Comparison of ENCODE assay signal across 8 cellular contexts in the genomic region with DNA sequence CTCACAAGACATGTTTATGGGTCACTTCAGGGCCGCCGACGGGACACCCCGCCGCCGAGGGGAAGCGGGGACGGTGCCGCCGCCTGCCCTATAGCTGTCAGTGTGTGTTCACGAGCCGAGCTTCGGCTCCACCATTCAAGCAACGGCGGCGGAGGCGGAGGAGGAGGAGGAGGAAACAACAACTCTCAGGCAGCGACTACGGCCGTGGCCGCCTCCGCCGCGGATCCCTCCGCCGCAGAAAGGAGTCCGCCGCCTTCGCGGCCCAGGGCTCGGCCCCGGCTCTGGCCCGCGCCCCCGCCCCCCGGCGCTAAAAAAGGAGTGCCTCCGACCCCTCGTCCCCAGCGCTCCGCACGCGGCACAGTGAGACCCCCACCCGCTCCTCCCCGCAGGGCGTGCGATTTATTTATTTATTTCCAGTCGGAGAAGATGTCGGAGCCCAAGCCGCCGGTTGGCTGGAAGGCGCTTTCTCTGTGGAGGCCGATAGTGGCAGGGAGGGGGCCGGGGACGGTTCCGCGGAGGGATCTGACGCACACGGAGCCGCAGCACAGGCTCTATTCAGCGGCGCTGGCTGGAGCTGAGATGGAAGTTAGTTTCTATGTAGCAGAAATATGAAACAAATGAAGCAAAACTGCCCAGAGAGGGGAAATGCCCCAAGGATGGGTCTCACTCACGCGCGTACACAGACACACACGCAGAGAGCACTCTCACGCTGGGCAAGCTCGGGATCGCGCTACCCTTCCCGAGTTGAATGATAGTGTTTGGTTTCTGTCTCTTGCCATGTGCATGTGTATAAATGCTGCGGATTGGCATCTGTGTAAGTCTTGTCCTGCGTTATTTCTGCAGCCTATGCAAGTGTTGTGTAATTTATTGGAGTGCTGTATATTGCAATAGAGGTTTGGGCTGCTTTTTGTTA. TPM values are rescaled to one million over a fixed set of nuclear protein-coding genes. Genes with fewer than 3 reads are reported as not detected.
DNase-seq lines count a peak whose midpoint lies in the region; ATAC-seq and TF ChIP-seq lines count a peak whose summit lies in the region.

Gene PHIP (minus strand): TSS at position 198 of the 913 bp plus-strand sequence. CDS start 186 bp downstream, at position 12.

- H3K27me3 ChIP-seq in H7 (ENCODE audit: control insufficient read depth, insufficient read depth, low read length) (no peaks in the 10 kb centered on the region), Loucy (ENCODE audit: insufficient read depth, low read length, poor library complexity, severe bottlenecking) (no peaks in the 10 kb centered on the region), RWPE2 (ENCODE audit: insufficient read depth, poor library complexity, severe bottlenecking) (no peaks in the 10 kb centered on the region)

- peaks cover 16% of the 10 kb centered on the region for H3K27me3 Mint-ChIP-seq in activated T-helper 2 cell treated with anti-CD3 and anti-CD28 coated beads, Interferon-gamma antibody, Interleukin-2, Interleukin-4, amounts not matched to agents 10 μg/mL and 5 μg/mL and 100 μg/mL, durations not matched to agents 14 hours and 24 hours and 36 hours (ENCODE audit: low read depth)
- peaks cover 10% of the 10 kb centered on the region in 2 donors for H3K27me3 Mint-ChIP-seq in natural killer cell treated with Interleukin-12 subunit alpha and Interleukin-12 subunit beta and Interleukin-15 and Interleukin-18, amount 100 ng/mL, for 72 hours

- H3K4me3 Mint-ChIP-seq in activated T-helper 2 cell treated with anti-CD3 and anti-CD28 coated beads, Interferon-gamma antibody, Interleukin-2, Interleukin-4, amounts not matched to agents 10 μg/mL and 5 μg/mL and 100 μg/mL, durations not matched to agents 14 hours and 24 hours and 36 hours (ENCODE audit: low read depth): peak within 1 kb of the TSS; percentile 90
- H3K4me3 Mint-ChIP-seq in natural killer cell treated with Interleukin-12 subunit alpha and Interleukin-12 subunit beta and Interleukin-15 and Interleukin-18, amount 100 ng/mL, for 72 hours: peak within 1 kb of the TSS; percentile 97

- no peaks in the 10 kb centered on the region for H3F3A ChIP-seq in Loucy (ENCODE audit: low read depth)

- intact Hi-C loops in activated T-helper 2 cell treated with anti-CD3 and anti-CD28 coated beads, Interferon-gamma antibody, Interleukin-2, Interleukin-4, amounts not matched to agents 10 μg/mL and 5 μg/mL and 100 μg/mL, durations not matched to agents 14 hours and 24 hours and 36 hours (cut with micrococcal nuclease): loop anchor here (1.0 to 10.0 kb wide), 5 partner anchors 156 to 458 kb away; partner anchors contain the start of genes HMGN3, IRAK1BP1 and LCA5

- peaks cover 63% of the 10 kb centered on the region for H3K4me1 ChIP-seq in Loucy (ENCODE audit: insufficient read depth, low read length, poor library complexity, severe bottlenecking)
- peaks cover 29% of the 10 kb centered on the region for H3K4me1 ChIP-seq in RWPE2 (ENCODE audit: insufficient read depth, poor library complexity, severe bottlenecking)

- H3K79me2 ChIP-seq in Loucy (ENCODE audit: insufficient read depth, low read length): peaks cover 57% of the 10 kb centered on the region

- H3K9ac ChIP-seq in Loucy (ENCODE audit: low read depth, low read length, poor library complexity, severe bottlenecking): peak within 1 kb of the TSS; percentile 89

- no peak for TF ChIP-seq CTCF in Loucy (conservative IDR thresholded peaks at IDR 0.05; ENCODE audit: low read length)
- TF ChIP-seq CTCF in RWPE2 (IDR thresholded peaks at IDR 0.05; ENCODE audit: poor library complexity, severe bottlenecking): no peak

- no peaks in the 10 kb centered on the region for H3K9me3 ChIP-seq in Loucy (ENCODE audit: insufficient read depth, low read depth, low read length)
- no peaks in the 10 kb centered on the region for H3K9me3 ChIP-seq in RWPE2 (ENCODE audit: severe bottlenecking)

- H3K9me3 Mint-ChIP-seq in activated T-helper 2 cell treated with anti-CD3 and anti-CD28 coated beads, Interferon-gamma antibody, Interleukin-2, Interleukin-4, amounts not matched to agents 10 μg/mL and 5 μg/mL and 100 μg/mL, durations not matched to agents 14 hours and 24 hours and 36 hours: no peaks in the 10 kb centered on the region
- H3K9me3 Mint-ChIP-seq in natural killer cell treated with Interleukin-12 subunit alpha and Interleukin-12 subunit beta and Interleukin-15 and Interleukin-18, amount 100 ng/mL, for 72 hours: no peaks in the 10 kb centered on the region

- H3K36me3 ChIP-seq in H7 (replicated peaks; ENCODE audit: control insufficient read depth, insufficient read depth, low read length) (no peaks in the 10 kb centered on the region), Loucy (ENCODE audit: insufficient read depth, low read length) (no peaks in the 10 kb centered on the region), RWPE2 (ENCODE audit: low read depth) (peaks cover 27% of the 10 kb centered on the region)

- peak within 1 kb of the TSS; percentile 91 for H3K4me2 ChIP-seq in Loucy (ENCODE audit: low read depth, low read length, poor library complexity, severe bottlenecking)

- H3K4me3 ChIP-seq in H7 (ENCODE audit: insufficient read depth, low read depth, low read length): peak within 1 kb of the TSS; percentile 89
- H3K4me3 ChIP-seq in Loucy (ENCODE audit: low read length, poor library complexity, severe bottlenecking): peak within 1 kb of the TSS; percentile 97
- H3K4me3 ChIP-seq in RWPE2 (ENCODE audit: severe bottlenecking): peak within 1 kb of the TSS; percentile 95

- H4K20me1 ChIP-seq in Loucy (ENCODE audit: insufficient read depth, low read length, poor library complexity, severe bottlenecking): peaks cover 35% of the 10 kb centered on the region

- peak; percentile 83 for ATAC-seq in RWPE2 (ENCODE audit: low read depth)
- peak; percentile 87 to 90 for ATAC-seq in natural killer cell treated with Interleukin-12 subunit alpha and Interleukin-12 subunit beta and Interleukin-15 and Interleukin-18, amount 100 ng/mL, for 72 hours

- peaks cover 21% of the 10 kb centered on the region for H3K36me3 Mint-ChIP-seq in activated T-helper 2 cell treated with anti-CD3 and anti-CD28 coated beads, Interferon-gamma antibody, Interleukin-2, Interleukin-4, amounts not matched to agents 10 μg/mL and 5 μg/mL and 100 μg/mL, durations not matched to agents 14 hours and 24 hours and 36 hours (ENCODE audit: low read depth)
- no peaks in the 10 kb centered on the region for H3K36me3 Mint-ChIP-seq in natural killer cell treated with Interleukin-12 subunit alpha and Interleukin-12 subunit beta and Interleukin-15 and Interleukin-18, amount 100 ng/mL, for 72 hours

- peak; percentile 97 for DNase-seq in ELR (ENCODE audit: low read depth)
- peak; percentile 83 for DNase-seq in H7
- peak; percentile 95 for DNase-seq in RWPE2 (ENCODE audit: low spot score)
- DNase-seq in activated T-helper 2 cell treated with anti-CD3 and anti-CD28 coated beads, Interferon-gamma antibody, Interleukin-2, Interleukin-4, amounts not matched to agents 10 μg/mL and 5 μg/mL and 100 μg/mL, durations not matched to agents 14 hours and 24 hours and 36 hours (ENCODE audit: low spot score): peak; percentile 91
- DNase-seq in fibroblast of peridontal ligament (ENCODE audit: extremely low read depth): peak; percentile 96
- DNase-seq in natural killer cell treated with Interleukin-12 subunit alpha and Interleukin-12 subunit beta and Interleukin-15 and Interleukin-18, amount 100 ng/mL, for 72 hours (ENCODE audit: low spot score): peak; percentile 94
- peak; percentile 91 for DNase-seq in stimulated activated naive CD4-positive, alpha-beta T cell treated with Interleukin-2 at 50 U/mL for 16 hours (lab: John Stamatoyannopoulos, UW)

- peak within 1 kb of the TSS; percentile 77 for H3K27ac ChIP-seq in RWPE2 (ENCODE audit: poor library complexity, severe bottlenecking)

- peak within 1 kb of the TSS; percentile 96 for H2AFZ ChIP-seq in Loucy (ENCODE audit: low read length)

- no peaks in the 10 kb centered on the region for H3K9me2 ChIP-seq in Loucy (replicated peaks; ENCODE audit: low read depth, low read length)

- peaks cover 35% of the 10 kb centered on the region for H3K4me1 Mint-ChIP-seq in activated T-helper 2 cell treated with anti-CD3 and anti-CD28 coated beads, Interferon-gamma antibody, Interleukin-2, Interleukin-4, amounts not matched to agents 10 μg/mL and 5 μg/mL and 100 μg/mL, durations not matched to agents 14 hours and 24 hours and 36 hours (ENCODE audit: low read depth)
- peaks cover 16 to 45% of the 10 kb centered on the region in 2 donors for H3K4me1 Mint-ChIP-seq in natural killer cell treated with Interleukin-12 subunit alpha and Interleukin-12 subunit beta and Interleukin-15 and Interleukin-18, amount 100 ng/mL, for 72 hours (ENCODE audit: low read depth in 2 of 2)

- H3K27ac Mint-ChIP-seq in activated T-helper 2 cell treated with anti-CD3 and anti-CD28 coated beads, Interferon-gamma antibody, Interleukin-2, Interleukin-4, amounts not matched to agents 10 μg/mL and 5 μg/mL and 100 μg/mL, durations not matched to agents 14 hours and 24 hours and 36 hours: peak within 1 kb of the TSS; percentile 97
- peak within 1 kb of the TSS; percentile 93 to 95 for H3K27ac Mint-ChIP-seq in natural killer cell treated with Interleukin-12 subunit alpha and Interleukin-12 subunit beta and Interleukin-15 and Interleukin-18, amount 100 ng/mL, for 72 hours

RNA-seq across cellular contexts. Expression of gene PHIP, which starts in this region (rescaled TPM):
- 24.4 and 39.5 TPM in 2 replicates for total RNA-seq in H7 (2014; rRNA removed; shearing (Covaris generic))
- 35.2 TPM in 2 replicates for total RNA-seq in activated T-helper 2 cell treated with anti-CD3 and anti-CD28 coated beads, Interferon-gamma antibody, Interleukin-2, Interleukin-4, amounts not matched to agents 10 μg/mL and 5 μg/mL and 100 μg/mL, durations not matched to agents 14 hours and 24 hours and 36 hours
- 10 to 100 TPM; 34.8 to 40.7 TPM for total RNA-seq in natural killer cell treated with Interleukin-12 subunit alpha and Interleukin-12 subunit beta and Interleukin-15 and Interleukin-18, amount 100 ng/mL, for 72 hours

Comparison
In these comparisons a context has a peak if more than half of its experiments do, and no peak if none do; other contexts are left out.
1. Peak in every context shown above with its lines: DNase-seq, ATAC-seq, H3K4me3 ChIP-seq and H3K27ac ChIP-seq.